9 cellular contexts compared by ENCODE assay signal in genomic region chr10:3096149-3096548, GRCh38. TPM values are rescaled to one million over a fixed set of nuclear protein-coding genes. Genes with fewer than 3 reads are reported as not detected.
DNase-seq lines count a peak whose midpoint lies in the region; ATAC-seq, FAIRE-seq and TF ChIP-seq lines count a peak whose summit lies in the region.
"Had no signal": no experiment of that assay in that cellular context is flagged by ENCODE, and none has a peak within 500 bp of the region (broad histone marks: within the 10 kb centered on the region; RNA-seq: fewer than 3 reads in every experiment).

No MANE protein-coding gene starts in this region.

- BruUV-seq in endothelial cell of umbilical vein (replicated peaks; lab: Mats Ljungman, UMichigan) = no TSS peak

- no peaks in the 10 kb centered on the region for H3K9me3 ChIP-seq in CD8-positive, alpha-beta T cell (ENCODE audit: low read length)
- H3K9me3 ChIP-seq in RWPE2 (ENCODE audit: severe bottlenecking) = no peaks in the 10 kb centered on the region
- H3K9me3 ChIP-seq in endothelial cell of umbilical vein (replicated peaks; ENCODE audit: control insufficient read depth, insufficient read depth, low read length) = no peaks in the 10 kb centered on the region
- H3K9me3 ChIP-seq in WERI-Rb-1 (ENCODE audit: severe bottlenecking) = no peaks in the 10 kb centered on the region

- dilution Hi-C loops in endothelial cell of umbilical vein (cut with MboI; ENCODE audit: extremely low pct_ligation_motif_present, low sequenced_read_pairs) = no loop called here

- TF ChIP-seq CTCF in CD8-positive, alpha-beta T cell (IDR thresholded peaks at IDR 0.05) = no peak
- TF ChIP-seq CTCF in RWPE2 (IDR thresholded peaks at IDR 0.05; ENCODE audit: poor library complexity, severe bottlenecking) = no peak
- no peak for TF ChIP-seq CTCF in endothelial cell of umbilical vein (IDR thresholded peaks at IDR 0.05; ENCODE audit: extremely low read depth in 1 of 2, insufficient read depth in 1 of 2, low read depth in 1 of 2, low read length in 2 of 2)
- no peak for TF ChIP-seq CTCF in WERI-Rb-1 (IDR thresholded peaks at IDR 0.05; ENCODE audit: low read depth, low read length)

- peak overlapping the region; percentile 1 for H3K4me3 Mint-ChIP-seq in CD8-positive, alpha-beta T cell

- CTCF ChIA-PET in CD8-positive, alpha-beta T cell (lab: Charles Lee) = interaction anchor here (0.6 kb wide), 1 partner anchor 23 kb away, joined by 3 read pairs; no protein-coding TSS in a partner anchor
- CTCF ChIA-PET in endothelial cell of umbilical vein (lab: Charles Lee) = interaction anchor here (1.6 to 2.1 kb wide), 3 partner anchors 25 to 36 kb away, joined by 3 to 7 read pairs (median 6); no protein-coding TSS in a partner anchor

- H3K27ac ChIP-seq in CD8-positive, alpha-beta T cell (ENCODE audit: low read depth, low read length) = no peak overlapping the region
- H3K27ac ChIP-seq in RWPE2 (ENCODE audit: poor library complexity, severe bottlenecking) (peak overlapping the region; percentile 99), endothelial cell of umbilical vein (ENCODE audit: insufficient read depth, low read depth, low read length) (peak overlapping the region; percentile 100), WERI-Rb-1 (no peak overlapping the region)

- no peak for DNase-seq in CD8-positive, alpha-beta T cell
- DNase-seq in RWPE2 (ENCODE audit: low spot score) (no peak), endothelial cell of umbilical vein (ENCODE audit: low read depth, low spot score) (no peak), posterior vena cava (ENCODE audit: low spot score) (peak; percentile 81), AG08395 (ENCODE audit: low spot score) (no peak), WERI-Rb-1 (no peak), dedifferentiated amniotic fluid mesenchymal stem cell (ENCODE audit: extremely low spot score) (no peak)
- DNase-seq: NCI-H1417 had no signal

- H3K27me3 Mint-ChIP-seq in CD8-positive, alpha-beta T cell (ENCODE audit: low read depth) = no peaks in the 10 kb centered on the region

- no peak for TF ChIP-seq POLR2A in endothelial cell of umbilical vein (IDR thresholded peaks at IDR 0.05; ENCODE audit: low read depth, low read length)

- peaks cover 17% of the 10 kb centered on the region for H3K4me1 ChIP-seq in CD8-positive, alpha-beta T cell (ENCODE audit: insufficient read depth, low read length)
- H3K4me1 ChIP-seq in RWPE2 (ENCODE audit: insufficient read depth, poor library complexity, severe bottlenecking) = peaks cover 66% of the 10 kb centered on the region
- peaks cover 59% of the 10 kb centered on the region for H3K4me1 ChIP-seq in endothelial cell of umbilical vein (ENCODE audit: control insufficient read depth, extremely low read depth, insufficient read depth, low read length)

- H3K9me1 ChIP-seq in endothelial cell of umbilical vein (replicated peaks; ENCODE audit: control insufficient read depth, extremely low read depth, insufficient read depth, low read length) = no peaks in the 10 kb centered on the region

- FAIRE-seq in endothelial cell of umbilical vein (lab: Jason Lieb, UNC) = no peak

- peaks cover 4% of the 10 kb centered on the region for H3K36me3 ChIP-seq in CD8-positive, alpha-beta T cell (ENCODE audit: insufficient read depth, low read length)
- H3K36me3 ChIP-seq in RWPE2 (ENCODE audit: low read depth) (peaks cover 60% of the 10 kb centered on the region), endothelial cell of umbilical vein (ENCODE audit: control insufficient read depth in 2 of 2, extremely low read depth in 1 of 2, insufficient read depth in 2 of 2, low read length in 2 of 2) (peaks cover 10 to 16% of the 10 kb centered on the region in 2 experiments), WERI-Rb-1 (peaks cover 3% of the 10 kb centered on the region)

- ATAC-seq in CD8-positive, alpha-beta T cell = no peak
- ATAC-seq in RWPE2 (ENCODE audit: low read depth) (no peak), GM21786 (IDR thresholded peaks at IDR 0.05; ENCODE audit: unreplicated experiment) (no peak)

- no peaks in the 10 kb centered on the region for H3K9me3 Mint-ChIP-seq in CD8-positive, alpha-beta T cell

- H4K20me1 ChIP-seq in endothelial cell of umbilical vein (replicated peaks; ENCODE audit: control insufficient read depth, extremely low read depth, insufficient read depth, low read length) = no peaks in the 10 kb centered on the region

- H3K4me1 Mint-ChIP-seq in CD8-positive, alpha-beta T cell (ENCODE audit: low read depth) = peaks cover 45% of the 10 kb centered on the region

- no peak overlapping the region for H2AFZ ChIP-seq in endothelial cell of umbilical vein (ENCODE audit: low read depth, low read length)

- H3K27me3 ChIP-seq in CD8-positive, alpha-beta T cell (ENCODE audit: insufficient read depth, low read length) = no peaks in the 10 kb centered on the region
- no peaks in the 10 kb centered on the region for H3K27me3 ChIP-seq in RWPE2 (ENCODE audit: insufficient read depth, poor library complexity, severe bottlenecking)
- no peaks in the 10 kb centered on the region for H3K27me3 ChIP-seq in endothelial cell of umbilical vein (ENCODE audit: control insufficient read depth in 2 of 2, insufficient read depth in 2 of 2, low read length in 2 of 2)
- H3K27me3 ChIP-seq in WERI-Rb-1 (ENCODE audit: insufficient read depth, low read depth, severe bottlenecking) = no peaks in the 10 kb centered on the region

- H3K79me2 ChIP-seq in endothelial cell of umbilical vein (ENCODE audit: control insufficient read depth, insufficient read depth, low read length) = peaks cover 78% of the 10 kb centered on the region

- POLR2A ChIA-PET in CD8-positive, alpha-beta T cell (lab: Charles Lee) = no interaction called here
- POLR2A ChIA-PET in endothelial cell of umbilical vein (lab: Charles Lee) = interaction anchor here (1.3 kb wide), 1 partner anchor 15 kb away, joined by 4 read pairs; no protein-coding TSS in a partner anchor

- peak overlapping the region; percentile 88 for H3K4me2 ChIP-seq in endothelial cell of umbilical vein (ENCODE audit: insufficient read depth, low read length)

- intact Hi-C loops in CD8-positive, alpha-beta T cell (cut with DNase I, micrococcal nuclease) = no loop called here
- intact Hi-C loops in endothelial cell of umbilical vein (cut with micrococcal nuclease) (loop anchor here (10.0 kb wide), 1 partner anchor 1679 kb away; no protein-coding TSS in a partner anchor), posterior vena cava (cut with DNase I) (no loop called here)

- no peak overlapping the region for H3K4me3 ChIP-seq in CD8-positive, alpha-beta T cell (ENCODE audit: low read depth, low read length)
- no peak overlapping the region for H3K4me3 ChIP-seq in RWPE2 (ENCODE audit: severe bottlenecking)
- peak overlapping the region in 1 of 3 experiments; percentile 42 for H3K4me3 ChIP-seq in endothelial cell of umbilical vein (replicated peaks in 1 of 3; ENCODE audit: insufficient read depth in 1 of 3, low read depth in 1 of 3, low read length in 3 of 3)
- no peak overlapping the region for H3K4me3 ChIP-seq in WERI-Rb-1 (ENCODE audit: low read depth, low read length)

- H3K36me3 Mint-ChIP-seq in CD8-positive, alpha-beta T cell = peaks cover 40% of the 10 kb centered on the region

- H3K9ac ChIP-seq in endothelial cell of umbilical vein (replicated peaks; ENCODE audit: extremely low read depth, insufficient read depth, low read length) = peak overlapping the region; percentile 96

- H3K27ac Mint-ChIP-seq in CD8-positive, alpha-beta T cell = no peak overlapping the region

TF ChIP-seq in endothelial cell of umbilical vein, 7 proteins besides CTCF, POLR2A, EP300 and RAD21:
- TF ChIP-seq GATA2 (IDR thresholded peaks at IDR 0.05; ENCODE audit: insufficient read depth, insufficient read length, low read depth, low read length) = no peak
- TF ChIP-seq POLR2AphosphoS5 (IDR thresholded peaks at IDR 0.05; ENCODE audit: insufficient read depth, low read depth, low read length) = peak; percentile 46
- no peak for TF ChIP-seq JUN (IDR thresholded peaks at IDR 0.05; ENCODE audit: borderline replicate concordance, insufficient read depth, insufficient read length, low read depth)

RNA-seq across cellular contexts. Expression of gene PFKP, which starts 28.8 kb away (rescaled TPM):
- total RNA-seq in CD8-positive, alpha-beta T cell = 10 to 100 TPM; 35.9 to 36.5 TPM
- total RNA-seq in endothelial cell of umbilical vein (359 and 360 TPM in 2 replicates), posterior vena cava (100 to 1,000 TPM; 109 to 216 TPM)
- 185 and 199 TPM in 2 replicates for polyA plus RNA-seq in endothelial cell of umbilical vein
- 217 and 218 TPM in 2 replicates for polyA plus RNA-seq in endothelial cell of umbilical vein (2011; cell fraction: cytosol; rRNA removed)
- polyA plus RNA-seq in endothelial cell of umbilical vein (2011; cell fraction: nucleus; rRNA removed) = 292 and 301 TPM in 2 replicates
- polyA plus RNA-seq in endothelial cell of umbilical vein (2012) = 370 TPM in 2 replicates
- polyA minus RNA-seq in endothelial cell of umbilical vein = 153 and 184 TPM in 2 replicates
- polyA minus RNA-seq in endothelial cell of umbilical vein (2011; cell fraction: cytosol; rRNA and poly(A)+ RNA removed) = 59.9 TPM
- polyA minus RNA-seq in endothelial cell of umbilical vein (2011; cell fraction: nucleus; rRNA and poly(A)+ RNA removed) = 90.1 and 121 TPM in 2 replicates

Comparison
In these comparisons a context has a peak if more than half of its experiments do, and no peak if none do; other contexts are left out.
1. H3K27ac ChIP-seq: peak in RWPE2 (single experiment) and endothelial cell of umbilical vein (single experiment); none in CD8-positive, alpha-beta T cell (single experiment) and WERI-Rb-1 (single experiment).